In genomic region chr14:94120667-94121335, GRCh38 we compare ENCODE assay signal across 1 cellular context.
TF ChIP-seq lines count a peak whose summit lies in the region.

No MANE protein-coding gene starts in this region.

TF ChIP-seq in endothelial cell of umbilical vein, 7 proteins besides CTCF, POLR2A, EP300 and RAD21:
- TF ChIP-seq, protein P1, sequence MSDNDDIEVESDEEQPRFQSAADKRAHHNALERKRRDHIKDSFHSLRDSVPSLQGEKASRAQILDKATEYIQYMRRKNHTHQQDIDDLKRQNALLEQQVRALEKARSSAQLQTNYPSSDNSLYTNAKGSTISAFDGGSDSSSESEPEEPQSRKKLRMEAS (IDR thresholded peaks at IDR 0.05; ENCODE audit: insufficient read depth, insufficient read length): no peak
- TF ChIP-seq GATA2 (IDR thresholded peaks at IDR 0.05; ENCODE audit: insufficient read depth, insufficient read length, low read depth, low read length) (no peak), JUN (IDR thresholded peaks at IDR 0.05; ENCODE audit: borderline replicate concordance, insufficient read depth, insufficient read length, low read depth) (no peak)
